Comparison of ENCODE assay signal across 1 cellular context in genomic region chr9:116174347-116174746, GRCh38.
A peak's percentile ranks its signal among the peaks of the same experiment; 100 is the strongest.
TF ChIP-seq lines count a peak whose summit lies in the region.

No MANE protein-coding gene starts in this region.

TF ChIP-seq in K562, 482 proteins besides CTCF, POLR2A, EP300 and RAD21 (continued from another document):
- TF ChIP-seq ZBTB49 (CRISPR knock-in tag; IDR thresholded peaks at IDR 0.05; ENCODE audit: borderline replicate concordance): no peak
- no peak for TF ChIP-seq ZBTB1 (CRISPR knock-in tag; IDR thresholded peaks at IDR 0.05; ENCODE audit: borderline replicate concordance, low read depth)
- peak; percentile 28; the same call in 1 of the 2 replicates for TF ChIP-seq ATF3 (IDR thresholded peaks at IDR 0.05)
- no peak for TF ChIP-seq ATF3 (CRISPR knock-in tag; conservative IDR thresholded peaks at IDR 0.05)
- TF ChIP-seq SREBF1 (IDR thresholded peaks at IDR 0.05; ENCODE audit: borderline replicate concordance, low read depth, low read length): no peak
- TF ChIP-seq ZBTB34 (CRISPR knock-in tag; IDR thresholded peaks at IDR 0.05): no peak
- no peak for TF ChIP-seq CBX8 (IDR thresholded peaks at IDR 0.05; ENCODE audit: borderline replicate concordance, extremely low read depth, low read depth, low read length, poor library complexity, severe bottlenecking)
- 0 out of 2 replicates have a peak, but pooled peaks have one; percentile 13 for TF ChIP-seq NFIC (IDR thresholded peaks at IDR 0.05)
- TF ChIP-seq CREB1 (IDR thresholded peaks at IDR 0.05): no peak
- TF ChIP-seq CREB1 (CRISPR knock-in tag; IDR thresholded peaks at IDR 0.05): no peak
